ENCODE assay signal across 9 cellular contexts in genomic region chr12:57741413-57741789, GRCh38. TPM values are rescaled to one million over a fixed set of nuclear protein-coding genes. Genes with fewer than 3 reads are reported as not detected.
DNase-seq lines count a peak whose midpoint lies in the region; ATAC-seq and TF ChIP-seq lines count a peak whose summit lies in the region.
"Had no signal": no experiment of that assay in that cellular context is flagged by ENCODE, and none has a peak within 500 bp of the region (broad histone marks: within the 10 kb centered on the region; RNA-seq: fewer than 3 reads in every experiment).

No MANE protein-coding gene starts in this region.

- peaks cover 62% of the 10 kb centered on the region for H3K27me3 ChIP-seq in left ventricle myocardium inferior (ENCODE audit: low read depth)
- H3K27me3 ChIP-seq in Peyer's patch, result peaks cover 0 to 33% of the 10 kb centered on the region in 2 donors
- H3K27me3 ChIP-seq in esophagus muscularis mucosa, result peaks cover 11 to 61% (median 34%) of the 10 kb centered on the region in 4 donors
- peaks cover 14% of the 10 kb centered on the region for H3K27me3 ChIP-seq in thoracic aorta (replicated peaks; ENCODE audit: insufficient read depth)

- no peak for TF ChIP-seq EP300 in esophagus muscularis mucosa (IDR thresholded peaks at IDR 0.05)

- TF ChIP-seq POLR2A in Peyer's patch (IDR thresholded peaks at IDR 0.05), result no peak
- no peak for TF ChIP-seq POLR2A in esophagus muscularis mucosa (IDR thresholded peaks at IDR 0.05; ENCODE audit: low read depth)

- TF ChIP-seq CTCF in left ventricle myocardium inferior (IDR thresholded peaks at IDR 0.05; ENCODE audit: borderline replicate concordance), result no peak
- TF ChIP-seq CTCF in Peyer's patch (IDR thresholded peaks at IDR 0.05), result no peak
- TF ChIP-seq CTCF in esophagus muscularis mucosa (IDR thresholded peaks at IDR 0.05), result no peak
- TF ChIP-seq CTCF in thoracic aorta (IDR thresholded peaks at IDR 0.05), result no peak

- H3K27ac ChIP-seq in left ventricle myocardium inferior (replicated peaks) (peak overlapping the region; percentile 77), Peyer's patch (peak overlapping the region; percentile 10 to 80 (median 66)), esophagus muscularis mucosa (replicated peaks in 1 of 4) (no peak overlapping the region), thoracic aorta (no peak overlapping the region)

- H3K36me3 ChIP-seq in left ventricle myocardium inferior (peaks cover 2% of the 10 kb centered on the region), Peyer's patch (no peaks in the 10 kb centered on the region), esophagus muscularis mucosa (peaks cover 0 to 2% (median 2%) of the 10 kb centered on the region in 4 donors), thoracic aorta (no peaks in the 10 kb centered on the region)

- ATAC-seq in left cardiac atrium, result no peak
- no peak for ATAC-seq in thoracic aorta (ENCODE audit: insufficient number of reproducible peaks, low FRiP score, low read depth)

- H3K4me3 ChIP-seq in left ventricle myocardium inferior (peak overlapping the region; percentile 68), Peyer's patch (peak overlapping the region; percentile 33 to 45 (median 38)), esophagus muscularis mucosa (peak overlapping the region; percentile 15 to 38 (median 29)), thoracic aorta (peak overlapping the region; percentile 55)

- no peaks in the 10 kb centered on the region for H3K9me3 ChIP-seq in left ventricle myocardium inferior (replicated peaks)
- no peaks in the 10 kb centered on the region for H3K9me3 ChIP-seq in Peyer's patch
- H3K9me3 ChIP-seq in esophagus muscularis mucosa, result no peaks in the 10 kb centered on the region
- no peaks in the 10 kb centered on the region for H3K9me3 ChIP-seq in thoracic aorta

- DNase-seq in left ventricle myocardium inferior, result no peak
- no peak for DNase-seq in left cardiac atrium
- no peak for DNase-seq in Peyer's patch
- DNase-seq in esophagus muscularis mucosa (ENCODE audit: extremely low spot score), result no peak
- no peak for DNase-seq in thoracic aorta (ENCODE audit: low spot score)
- no peak for DNase-seq in middle frontal gyrus (ENCODE audit: extremely low spot score, low spot score)
- no peak for DNase-seq in NCI-H524 treated with DMSO at 0.1 percent for 48 hours (lab: John Stamatoyannopoulos, UW)
- no peak for DNase-seq in NOMO-1 (lab: John Stamatoyannopoulos, UW; ENCODE audit: unreplicated experiment in 2 of 2)
- DNase-seq: NCI-H1694 treated with DMSO at 0.1 percent for 48 hours had no signal

- 86% methylated on average over 1 of the region's 1 CpG for WGBS in esophagus muscularis mucosa

- H3K4me1 ChIP-seq in left ventricle myocardium inferior (peaks cover 55% of the 10 kb centered on the region), Peyer's patch (peaks cover 0 to 30% (median 20%) of the 10 kb centered on the region in 4 donors), esophagus muscularis mucosa (peaks cover 31 to 52% (median 45%) of the 10 kb centered on the region in 4 donors), thoracic aorta (ENCODE audit: control insufficient read depth in 1 of 2, low read depth in 2 of 2) (peaks cover 25 to 30% of the 10 kb centered on the region in 2 donors)

- intact Hi-C loops in left ventricle myocardium inferior (cut with micrococcal nuclease), result no loop called here
- intact Hi-C loops in left cardiac atrium (cut with DNase I), result no loop called here
- intact Hi-C loops in esophagus muscularis mucosa (cut with DNase I), result no loop called here

RNA-seq across cellular contexts. Expression of gene AGAP2, which starts 2.9 kb away (rescaled TPM):
- total RNA-seq in left ventricle myocardium inferior (6.5 TPM), left cardiac atrium (1 to 10 TPM; 3.2 to 5.0 TPM), Peyer's patch (1 to 10 TPM; 2.5 to 9.1 (median 3.1) TPM), esophagus muscularis mucosa (10 to 100 TPM in 1 of 4 donors, 1 to 10 TPM in 3; 2.5 to 11.2 (median 3.6) TPM), thoracic aorta (1 to 10 TPM; 1.2 to 3.5 TPM)

RNA-seq across cellular contexts. Expression of gene TSPAN31, which starts 3.4 kb away (rescaled TPM):
- total RNA-seq in left ventricle myocardium inferior, result 27.2 TPM
- 10 to 100 TPM; 34.9 to 37.1 TPM for total RNA-seq in left cardiac atrium
- 10 to 100 TPM; 45.7 to 65.7 (median 55.6) TPM for total RNA-seq in Peyer's patch
- 10 to 100 TPM; 34.3 to 45.1 (median 42.1) TPM for total RNA-seq in esophagus muscularis mucosa
- 100 to 1,000 TPM in 1 of 2 donors, 10 to 100 TPM in 1; 58.8 to 115 TPM for total RNA-seq in thoracic aorta

RNA-seq across cellular contexts. Expression of gene CDK4, which starts 10.7 kb away (rescaled TPM):
- 41.3 TPM for total RNA-seq in left ventricle myocardium inferior
- total RNA-seq in left cardiac atrium, result 10 to 100 TPM; 45.2 to 62.0 TPM
- 10 to 100 TPM; 14.7 to 97.4 (median 28.8) TPM for total RNA-seq in Peyer's patch
- 10 to 100 TPM; 43.6 to 85.7 (median 71.3) TPM for total RNA-seq in esophagus muscularis mucosa
- total RNA-seq in thoracic aorta, result 10 to 100 TPM; 52.3 to 72.8 TPM

RNA-seq across cellular contexts. Expression of gene MARCHF9, which starts 13.5 kb away (rescaled TPM):
- total RNA-seq in left ventricle myocardium inferior (13.8 TPM), left cardiac atrium (10 to 100 TPM; 11.7 to 15.0 TPM), Peyer's patch (10 to 100 TPM in 2 of 4 donors, 1 to 10 TPM in 2; 7.4 to 17.2 (median 10.6) TPM), esophagus muscularis mucosa (10 to 100 TPM in 2 of 4 donors, 1 to 10 TPM in 2; 5.6 to 16.9 (median 10.7) TPM), thoracic aorta (10 to 100 TPM in 1 of 2 donors, 1 to 10 TPM in 1; 8.8 to 11.2 TPM)

RNA-seq across cellular contexts. Expression of gene CYP27B1, which starts 25.5 kb away (rescaled TPM):
- total RNA-seq in left ventricle myocardium inferior (not detected), left cardiac atrium (1 to 10 TPM in 1 of 2 donors, under 1 TPM in 1; 0.44 to 1.5 TPM), Peyer's patch (1 to 10 TPM in 1 of 4 donors, not detected in 3; 1.7 TPM), esophagus muscularis mucosa (under 1 TPM in 2 of 4 donors, not detected in 2; 0.32 to 0.66 TPM), thoracic aorta (1 to 10 TPM in 1 of 2 donors, under 1 TPM in 1; 0.81 to 2.2 TPM)

Comparison
In these comparisons a context has a peak if more than half of its experiments do, and no peak if none do; other contexts are left out.
1. H3K27ac ChIP-seq: peak in left ventricle myocardium inferior (single experiment) and Peyer's patch (4 of 4); none in esophagus muscularis mucosa (0 of 4) and thoracic aorta (0 of 2).
2. Peak in every context shown above with its lines, with median percentiles within 50 percentile points of each other: H3K4me3 ChIP-seq.